Comparison of ENCODE assay signal across 17 cellular contexts in genomic region chr7:40829201-40829600, GRCh38.
"Had no signal": no experiment of that assay in that cellular context is flagged by ENCODE, and none has a peak within 500 bp of the region (broad histone marks: within the 10 kb centered on the region; RNA-seq: fewer than 3 reads in every experiment).

No MANE protein-coding gene starts in this region.

- H3K27ac ChIP-seq: heart left ventricle, stomach, upper lobe of left lung, vagina had no signal

- H3K36me3 Mint-ChIP-seq: natural killer cell treated with Interleukin-12 subunit alpha and Interleukin-12 subunit beta and Interleukin-15 and Interleukin-18, amount 100 ng/mL, for 72 hours had no signal

- DNase-seq: effector CD4-positive, alpha-beta T cell; endodermal cell; erythroblast; foreskin melanocyte; heart left ventricle; hippocampal formation; left colon; stimulated activated CD4-positive, alpha-beta T cell treated with anti-CD3 and anti-CD28 coated beads, Interleukin-2, amount 100 ng/mL, for 24 hours; stimulated activated naive CD4-positive, alpha-beta T cell; stomach; upper lobe of left lung had no signal

- H3K27ac Mint-ChIP-seq: endodermal cell; natural killer cell treated with Interleukin-12 subunit alpha and Interleukin-12 subunit beta and Interleukin-15 and Interleukin-18, amount 100 ng/mL, for 72 hours had no signal

- H3K27me3 Mint-ChIP-seq: natural killer cell treated with Interleukin-12 subunit alpha and Interleukin-12 subunit beta and Interleukin-15 and Interleukin-18, amount 100 ng/mL, for 72 hours had no signal

- H3K9me3 Mint-ChIP-seq: endodermal cell had no signal

- H3K36me3 ChIP-seq: heart left ventricle, stomach, thoracic aorta, upper lobe of left lung, vagina had no signal

- H3K9me3 ChIP-seq: heart left ventricle, stomach, thoracic aorta, upper lobe of left lung, vagina had no signal

- FAIRE-seq: endothelial cell of umbilical vein had no signal

- H3K4me1 ChIP-seq: upper lobe of left lung had no signal

- H3K27me3 ChIP-seq: heart left ventricle, stomach, upper lobe of left lung, vagina had no signal

- H3K4me3 ChIP-seq: coronary artery, heart left ventricle, skin epidermis, stomach, thoracic aorta, upper lobe of left lung, vagina had no signal

- H3K4me3 Mint-ChIP-seq: endodermal cell; natural killer cell treated with Interleukin-12 subunit alpha and Interleukin-12 subunit beta and Interleukin-15 and Interleukin-18, amount 100 ng/mL, for 72 hours had no signal
